ENCODE assay signal across 10 cellular contexts in the genomic region with DNA sequence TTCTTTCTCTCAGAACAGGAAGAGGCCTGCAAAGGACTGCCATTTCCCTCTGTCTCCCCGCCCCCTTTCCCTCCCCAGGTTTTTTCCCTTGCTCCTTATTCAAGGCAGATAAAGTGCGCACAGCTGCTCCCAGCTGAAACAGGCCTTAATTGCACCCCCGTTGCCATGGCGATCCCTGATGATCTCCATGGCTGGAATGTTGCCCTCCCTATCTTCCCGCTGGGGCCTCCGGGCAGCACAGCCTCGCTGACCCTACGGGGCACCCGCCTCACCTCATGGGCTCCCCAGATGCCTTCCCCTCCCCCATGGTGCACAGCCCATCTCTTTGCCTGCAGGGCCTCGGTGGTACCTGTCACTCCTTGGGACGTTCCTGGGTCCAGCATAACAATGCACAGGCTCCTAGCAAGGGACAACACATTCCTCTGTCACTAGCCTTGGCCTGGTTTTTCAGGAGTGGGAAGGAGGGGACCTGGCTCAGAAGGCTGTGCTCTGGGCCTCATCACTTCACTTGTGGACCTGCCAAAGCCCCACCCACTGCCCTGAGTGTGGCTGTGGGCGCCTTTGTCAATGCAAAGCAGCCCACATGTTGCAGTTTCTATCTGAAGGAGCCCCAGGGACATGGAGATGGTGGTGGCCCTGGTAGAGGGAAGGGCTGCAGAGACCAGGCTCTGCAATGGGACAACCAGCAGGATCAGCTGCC.
DNase-seq lines count a peak whose midpoint lies in the region; FAIRE-seq and TF ChIP-seq lines count a peak whose summit lies in the region.
"Had no signal": no experiment of that assay in that cellular context is flagged by ENCODE, and none has a peak within 500 bp of the region (broad histone marks: within the 10 kb centered on the region; RNA-seq: fewer than 3 reads in every experiment).

No MANE protein-coding gene starts in this region.

- H3K14ac ChIP-seq in neuronal stem cell (ENCODE audit: low read length): peak overlapping the region; percentile 50

- DNase-seq in HFFc6 (peak; percentile 71), NCI-H2107 (lab: John Stamatoyannopoulos, UW) (peak; percentile 29), neuronal stem cell (ENCODE audit: low spot score) (peak; percentile 83), chondrocyte (ENCODE audit: low spot score) (no peak), transverse colon (no peak), HTR-8/SVneo (ENCODE audit: insufficient read length, low spot score) (no peak)
- DNase-seq: activated T-cell treated with anti-CD3 and anti-CD28 coated beads, Interleukin-2, amount 50 U/mL, for 72 hours; GF-D8; naive thymus-derived CD8-positive, alpha-beta T cell had no signal

- H3K9ac ChIP-seq in neuronal stem cell (ENCODE audit: low read depth, low read length, poor library complexity): no peak overlapping the region

- no peaks in the 10 kb centered on the region for H3K36me3 ChIP-seq in ectodermal cell (ENCODE audit: control insufficient read depth, insufficient read depth, low read length)
- H3K36me3 ChIP-seq in neuronal stem cell (replicated peaks in 1 of 2; ENCODE audit: control insufficient read depth in 2 of 2, insufficient read depth in 2 of 2, low read length in 2 of 2): no peaks in the 10 kb centered on the region
- no peaks in the 10 kb centered on the region for H3K36me3 ChIP-seq in transverse colon

- peak overlapping the region; percentile 19 for H4K8ac ChIP-seq in neuronal stem cell (ENCODE audit: low read depth, low read length)

- H3K18ac ChIP-seq in neuronal stem cell (ENCODE audit: low read length): peak overlapping the region; percentile 95

- H2BK5ac ChIP-seq in neuronal stem cell (ENCODE audit: low read length): peak overlapping the region; percentile 98

- H3K27me3 ChIP-seq in ectodermal cell (ENCODE audit: control insufficient read depth, insufficient read depth, low read length, poor library complexity, severe bottlenecking): no peaks in the 10 kb centered on the region
- no peaks in the 10 kb centered on the region for H3K27me3 ChIP-seq in neuronal stem cell (ENCODE audit: control insufficient read depth in 3 of 3, insufficient read depth in 3 of 3, low read depth in 1 of 3, low read length in 3 of 3)
- no peaks in the 10 kb centered on the region for H3K27me3 ChIP-seq in transverse colon

- WGBS in ectodermal cell, 2 experiments: 8 to 10% methylated on average over 12 of the region's 12 CpGs
- WGBS in neuronal stem cell (ENCODE audit: extremely low coverage in 2 of 2, insufficient read length in 2 of 2, insufficient replicate concordance in 1 of 2), 2 donors: no CpG with 5 or more reads among the region's 12 CpGs
- WGBS in transverse colon (ENCODE audit: low coverage in 1 of 2), 2 donors: 33 to 37% methylated on average over 1 to 12 of the region's 12 CpGs

- H2AK5ac ChIP-seq in neuronal stem cell (ENCODE audit: low read depth, low read length): peak overlapping the region; percentile 93

- H3K4me3 ChIP-seq in ectodermal cell (ENCODE audit: insufficient read depth, low read depth, low read length): no peak overlapping the region
- no peak overlapping the region for H3K4me3 ChIP-seq in neuronal stem cell (ENCODE audit: low read length in 2 of 2)
- H3K4me3 ChIP-seq in transverse colon: no peak overlapping the region

- no peak for TF ChIP-seq POLR2A in transverse colon (IDR thresholded peaks at IDR 0.05)

- H2AFZ ChIP-seq in neuronal stem cell (ENCODE audit: low read length): peak overlapping the region; percentile 68

- peak overlapping the region; percentile 77 for H3K27ac ChIP-seq in ectodermal cell (ENCODE audit: insufficient read depth, low read depth, low read length, poor library complexity, severe bottlenecking)
- peak overlapping the region; percentile 94 for H3K27ac ChIP-seq in neuronal stem cell (replicated peaks; ENCODE audit: low read length)
- no peak overlapping the region for H3K27ac ChIP-seq in transverse colon

- H2BK15ac ChIP-seq in neuronal stem cell (ENCODE audit: low read length): peak overlapping the region; percentile 16

- H4K91ac ChIP-seq in neuronal stem cell (ENCODE audit: low read depth, low read length, poor library complexity): peak overlapping the region; percentile 99

- H3K9me3 Mint-ChIP-seq in HFFc6 (no peaks in the 10 kb centered on the region), chondrocyte (ENCODE audit: low read depth) (no peaks in the 10 kb centered on the region)
- H3K9me3 Mint-ChIP-seq: activated T-cell treated with anti-CD3 and anti-CD28 coated beads, Interleukin-2, amount 50 U/mL, for 72 hours; naive thymus-derived CD8-positive, alpha-beta T cell had no signal

- intact Hi-C loops in transverse colon (cut with DNase I; ENCODE audit: low total_unique reads): no loop called here

- H3K4me1 Mint-ChIP-seq in HFFc6 (ENCODE audit: low read depth) (peaks cover 37% of the 10 kb centered on the region), chondrocyte (ENCODE audit: low read depth) (peaks cover 9% of the 10 kb centered on the region)
- H3K4me1 Mint-ChIP-seq: naive thymus-derived CD8-positive, alpha-beta T cell had no signal

- H3K4me1 ChIP-seq in ectodermal cell (ENCODE audit: control insufficient read depth, insufficient read depth, low read length) (peaks cover 36% of the 10 kb centered on the region), neuronal stem cell (ENCODE audit: control insufficient read depth in 2 of 2, insufficient read depth in 1 of 2, low read depth in 1 of 2, low read length in 2 of 2) (peaks cover 17 to 44% of the 10 kb centered on the region in 2 donors), transverse colon (peaks cover 3 to 23% (median 5%) of the 10 kb centered on the region in 4 donors)

- no peaks in the 10 kb centered on the region for H3K79me1 ChIP-seq in neuronal stem cell (ENCODE audit: low read depth, low read length)

- TF ChIP-seq EP300 in transverse colon (IDR thresholded peaks at IDR 0.05; ENCODE audit: low read depth): no peak

- no peak for TF ChIP-seq CTCF in HFFc6 (IDR thresholded peaks at IDR 0.05)
- TF ChIP-seq CTCF in chondrocyte (IDR thresholded peaks at IDR 0.05): no peak
- no peak for TF ChIP-seq CTCF in transverse colon (IDR thresholded peaks at IDR 0.05)

- peak overlapping the region; percentile 86 for H3K4ac ChIP-seq in neuronal stem cell (ENCODE audit: low read length)

- FAIRE-seq in HTR-8/SVneo (lab: Jason Lieb, UNC): no peak

- peak overlapping the region; percentile 45; the same call in 1 of the 2 replicates for H3K27ac Mint-ChIP-seq in HFFc6
- no peak overlapping the region for H3K27ac Mint-ChIP-seq in chondrocyte (ENCODE audit: unreplicated experiment)
- H3K27ac Mint-ChIP-seq: activated T-cell treated with anti-CD3 and anti-CD28 coated beads, Interleukin-2, amount 50 U/mL, for 72 hours; naive thymus-derived CD8-positive, alpha-beta T cell had no signal

- peak overlapping the region; percentile 27 for H3K4me2 ChIP-seq in neuronal stem cell (ENCODE audit: insufficient read depth, low read length, poor library complexity, severe bottlenecking)

- H3K23ac ChIP-seq in neuronal stem cell (ENCODE audit: low read depth, low read length, poor library complexity): peak overlapping the region; percentile 12

- peak overlapping the region; percentile 96 for H2BK120ac ChIP-seq in neuronal stem cell (ENCODE audit: low read depth, low read length)

- H3K36me3 Mint-ChIP-seq in HFFc6 (ENCODE audit: low read depth) (no peaks in the 10 kb centered on the region), chondrocyte (ENCODE audit: low read depth) (no peaks in the 10 kb centered on the region)
- H3K36me3 Mint-ChIP-seq: naive thymus-derived CD8-positive, alpha-beta T cell had no signal

- H2BK12ac ChIP-seq in neuronal stem cell (ENCODE audit: low read length): no peak overlapping the region

- peaks cover 22% of the 10 kb centered on the region for H3K27me3 Mint-ChIP-seq in HFFc6 (ENCODE audit: insufficient read depth)
- peaks cover 12% of the 10 kb centered on the region for H3K27me3 Mint-ChIP-seq in chondrocyte (ENCODE audit: low read depth)

- H3K9me3 ChIP-seq in ectodermal cell (ENCODE audit: control insufficient read depth, low read length) (no peaks in the 10 kb centered on the region), neuronal stem cell (replicated peaks in 1 of 2; ENCODE audit: control insufficient read depth in 2 of 2, insufficient read depth in 1 of 2, low read depth in 1 of 2, low read length in 2 of 2) (peaks cover 0 to 2% of the 10 kb centered on the region in 2 donors), transverse colon (no peaks in the 10 kb centered on the region)

- in situ Hi-C loops in transverse colon (cut with MboI; ENCODE audit: low pct_ligation_motif_present in 1 of 4, low pct_unique_long_range_greater_than_20kb in 1 of 4, low sequenced_read_pairs in 3 of 4): loop anchor here in 1 of 4 donors (25.0 kb wide), 1 partner anchor 88 kb away; no protein-coding TSS in a partner anchor

- H3K4me3 Mint-ChIP-seq in HFFc6 (peak overlapping the region; percentile 17; the same call in 1 of the 2 replicates), chondrocyte (ENCODE audit: unreplicated experiment) (no peak overlapping the region)
- H3K4me3 Mint-ChIP-seq: activated T-cell treated with anti-CD3 and anti-CD28 coated beads, Interleukin-2, amount 50 U/mL, for 72 hours; naive thymus-derived CD8-positive, alpha-beta T cell had no signal

Comparison
In these comparisons a context has a peak if more than half of its experiments do, and no peak if none do; other contexts are left out.
1. DNase-seq: peak in HFFc6 (single experiment), NCI-H2107 (single experiment) and neuronal stem cell (single experiment); none in chondrocyte (single experiment), transverse colon (single experiment) and HTR-8/SVneo (single experiment).
2. H3K27ac ChIP-seq: peak in ectodermal cell (single experiment) and neuronal stem cell (single experiment); none in transverse colon (0 of 4).